Comparison of ENCODE assay signal across 8 cellular contexts in genomic region chr12:64222011-64222765, GRCh38. TPM values are rescaled to one million over a fixed set of nuclear protein-coding genes. Genes with fewer than 3 reads are reported as not detected.
A peak's percentile ranks its signal among the peaks of the same experiment; 100 is the strongest.
DNase-seq lines count a peak whose midpoint lies in the region; FAIRE-seq and TF ChIP-seq lines count a peak whose summit lies in the region.

Gene KICS2, minus strand, starts transcription at chr12:64222296. Its CDS starts 59 bp downstream, at chr12:64222237.

- WGBS in stomach, 5 donors: 0 to 1% (median 0%) methylated on average over 42 to 56 of the region's 56 CpGs

- H3K27ac ChIP-seq in stomach: peak within 1 kb of the TSS; percentile 77 to 96 (median 94)

- peaks cover 7% of the 10 kb centered on the region for H3K27me3 Mint-ChIP-seq in neural crest cell (ENCODE audit: low read depth)

- H3K4me1 Mint-ChIP-seq in neural crest cell: peaks cover 24% of the 10 kb centered on the region

- H3K9me3 Mint-ChIP-seq in neural crest cell: no peaks in the 10 kb centered on the region

- H3K9me3 ChIP-seq in HAP-1 (no peaks in the 10 kb centered on the region), MG63 (no peaks in the 10 kb centered on the region), stomach (no peaks in the 10 kb centered on the region)

- FAIRE-seq in G401.6 (lab: Jason Lieb, UNC): peak; percentile 17

- DNase-seq in HAP-1 (ENCODE audit: low spot score in 2 of 2) (peak; percentile 88 to 93), MG63 (peak; percentile 94), SHP77 (lab: John Stamatoyannopoulos, UW) (peak; percentile 91 to 97), activated gamma-delta T cell (lab: John Stamatoyannopoulos, UW) (peak; percentile 80), foreskin fibroblast (peak; percentile 95 to 98), neural crest cell (ENCODE audit: low read depth, low spot score) (peak; percentile 81), stomach (peak; percentile 94)

- intact Hi-C loops in stomach (cut with DNase I; ENCODE audit: low total_unique reads): no loop called here

- TF ChIP-seq CTCF in foreskin fibroblast (IDR thresholded peaks at IDR 0.05; ENCODE audit: low read depth, low read length): no peak
- no peak for TF ChIP-seq CTCF in neural crest cell (conservative IDR thresholded peaks at IDR 0.05)
- no peak for TF ChIP-seq CTCF in stomach (IDR thresholded peaks at IDR 0.05)

- H3K4me3 Mint-ChIP-seq in neural crest cell: peak within 1 kb of the TSS; percentile 89

- no peak for TF ChIP-seq EP300 in stomach (IDR thresholded peaks at IDR 0.05)

- TF ChIP-seq POLR2A in stomach (IDR thresholded peaks at IDR 0.05): peak in 2 of 4 donors; percentile 82 to 93

- H3K27me3 ChIP-seq in HAP-1 (ENCODE audit: low read depth) (no peaks in the 10 kb centered on the region), MG63 (no peaks in the 10 kb centered on the region), stomach (no peaks in the 10 kb centered on the region)

- H3K4me3 ChIP-seq in HAP-1 (peak within 1 kb of the TSS; percentile 86), MG63 (peak within 1 kb of the TSS; percentile 87), foreskin fibroblast (ENCODE audit: low read depth in 1 of 2, low read length in 2 of 2) (peak within 1 kb of the TSS; percentile 85 to 92), stomach (peak within 1 kb of the TSS; percentile 67 to 92 (median 86))

- peak within 1 kb of the TSS; percentile 94 for H3K27ac Mint-ChIP-seq in neural crest cell (ENCODE audit: unreplicated experiment)

- H3K4me1 ChIP-seq in HAP-1 (peaks cover 11% of the 10 kb centered on the region), stomach (peaks cover 0 to 20% (median 7%) of the 10 kb centered on the region in 4 donors)

- H3K36me3 Mint-ChIP-seq in neural crest cell (ENCODE audit: low read depth): no peaks in the 10 kb centered on the region

- in situ Hi-C loops in HAP-1 (cut with MboI; ENCODE audit: low sequenced_read_pairs): no loop called here

- H3K36me3 ChIP-seq in HAP-1 (replicated peaks): no peaks in the 10 kb centered on the region
- H3K36me3 ChIP-seq in MG63: no peaks in the 10 kb centered on the region
- no peaks in the 10 kb centered on the region for H3K36me3 ChIP-seq in stomach

RNA-seq across cellular contexts. Expression of gene KICS2, which starts in this region (rescaled TPM):
- total RNA-seq in MG63 (2014; rRNA removed; shearing (Covaris generic); ENCODE audit: low replicate concordance): 1.5 and 5.4 TPM in 2 replicates
- total RNA-seq in neural crest cell: 5.6 and 6.9 TPM in 2 replicates
- total RNA-seq in stomach: 10 to 100 TPM in 2 of 5 donors, 1 to 10 TPM in 3; 1.2 to 32.0 (median 8.8) TPM
- 1 to 10 TPM; 3.1 to 4.3 (median 3.7) TPM for polyA plus RNA-seq in stomach

Comparison
In these comparisons a context has a peak if more than half of its experiments do, and no peak if none do; other contexts are left out.
1. Peak in every context shown above with its lines: DNase-seq, H3K4me3 ChIP-seq and H3K27ac ChIP-seq.